ENCODE assay signal across 25 cellular contexts in genomic region chr10:12459338-12459737, GRCh38.
DNase-seq lines count a peak whose midpoint lies in the region; ATAC-seq, FAIRE-seq and TF ChIP-seq lines count a peak whose summit lies in the region.
"Had no signal": no experiment of that assay in that cellular context is flagged by ENCODE, and none has a peak within 500 bp of the region (broad histone marks: within the 10 kb centered on the region; RNA-seq: fewer than 3 reads in every experiment).

No MANE protein-coding gene starts in this region.

- peak overlapping the region; percentile 20 to 54 (median 46) for H3K27ac Mint-ChIP-seq in nephron
- H3K27ac Mint-ChIP-seq: H9 had no signal

- H3K4me3 ChIP-seq in A673 (ENCODE audit: low read depth, low read length, poor library complexity, severe bottlenecking) (no peak overlapping the region), adipocyte (ENCODE audit: low read length) (peak overlapping the region; percentile 70), choroid plexus epithelial cell (ENCODE audit: low read depth, low read length) (no peak overlapping the region), mucosa of descending colon (no peak overlapping the region), pancreas (no peak overlapping the region)
- H3K4me3 ChIP-seq: GM23338, SJSA1 had no signal

- H3K9ac ChIP-seq in adipocyte (ENCODE audit: low read length) = peak overlapping the region; percentile 20

- H3K27me3 Mint-ChIP-seq in nephron (ENCODE audit: low read depth) = no peaks in the 10 kb centered on the region
- H3K27me3 Mint-ChIP-seq: CD4-positive, alpha-beta memory T cell had no signal

- H3K4me1 ChIP-seq in A673 (ENCODE audit: insufficient read depth, low read length, poor library complexity, severe bottlenecking) = peaks cover 24% of the 10 kb centered on the region
- peaks cover 29% of the 10 kb centered on the region for H3K4me1 ChIP-seq in adipocyte (ENCODE audit: control insufficient read depth, insufficient read depth, low read length)
- peaks cover 22% of the 10 kb centered on the region for H3K4me1 ChIP-seq in mucosa of descending colon (ENCODE audit: low read depth)
- H3K4me1 ChIP-seq in pancreas = peaks cover 3 to 12% (median 8%) of the 10 kb centered on the region in 3 donors
- H3K4me1 ChIP-seq: SJSA1 had no signal

- H3K4me1 Mint-ChIP-seq in nephron = peaks cover 20% of the 10 kb centered on the region

- H3K27me3 ChIP-seq in A673 (replicated peaks; ENCODE audit: insufficient read depth, low read depth, low read length, poor library complexity) (no peaks in the 10 kb centered on the region), adipocyte (replicated peaks; ENCODE audit: control insufficient read depth, insufficient read depth, low read length) (no peaks in the 10 kb centered on the region), pancreas (no peaks in the 10 kb centered on the region)
- H3K27me3 ChIP-seq: SJSA1 had no signal

- POLR2A ChIA-PET in A673 (lab: Charles Lee; ENCODE audit: low non-redundant PET) = interaction anchor here (0.7 kb wide), 1 partner anchor 64 kb away, joined by 6 read pairs; no protein-coding TSS in a partner anchor

- peak overlapping the region in 2 of 3 experiments; percentile 51 to 69 for H3K4me3 Mint-ChIP-seq in nephron
- H3K4me3 Mint-ChIP-seq: CD4-positive, alpha-beta memory T cell; GM23338; H9 had no signal

- intact Hi-C loops in A673 (cut with micrococcal nuclease; ENCODE audit: unreplicated experiment) (no loop called here), mucosa of descending colon (cut with DNase I, micrococcal nuclease) (no loop called here), pancreas (cut with DNase I) (no loop called here)

- CTCF ChIA-PET in A673 (lab: Charles Lee) = no interaction called here

- FAIRE-seq in pancreas (lab: Jason Lieb, UNC) = no peak

- H3K9me3 Mint-ChIP-seq in nephron = no peaks in the 10 kb centered on the region
- H3K9me3 Mint-ChIP-seq: CD4-positive, alpha-beta memory T cell; GM23338; H9 had no signal

- H3K27ac ChIP-seq in A673 (ENCODE audit: low read depth, low read length, poor library complexity, severe bottlenecking) (peak overlapping the region; percentile 0), pancreas (no peak overlapping the region)
- H3K27ac ChIP-seq: SJSA1 had no signal

- no TSS peak for BruUV-seq in A673 (replicated peaks; lab: Mats Ljungman, UMichigan)

- TF ChIP-seq CTCF in A673 (conservative IDR thresholded peaks at IDR 0.05; ENCODE audit: low read depth, low read length) (no peak), choroid plexus epithelial cell (conservative IDR thresholded peaks at IDR 0.05; ENCODE audit: low read depth, low read length) (no peak), nephron (IDR thresholded peaks at IDR 0.05; ENCODE audit: unreplicated experiment in 3 of 3) (no peak), mucosa of descending colon (IDR thresholded peaks at IDR 0.05) (no peak), pancreas (IDR thresholded peaks at IDR 0.05) (no peak)

- no peaks in the 10 kb centered on the region for H3K36me3 ChIP-seq in A673 (ENCODE audit: insufficient read depth, low read length, poor library complexity, severe bottlenecking)
- H3K36me3 ChIP-seq in adipocyte (ENCODE audit: control insufficient read depth, insufficient read depth, low read length, severe bottlenecking) = no peaks in the 10 kb centered on the region
- H3K36me3 ChIP-seq in mucosa of descending colon (ENCODE audit: low read depth) = no peaks in the 10 kb centered on the region
- no peaks in the 10 kb centered on the region for H3K36me3 ChIP-seq in pancreas
- H3K36me3 ChIP-seq: SJSA1 had no signal

- no peak for ATAC-seq in mucosa of descending colon
- no peak for ATAC-seq in stimulated activated naive CD8-positive, alpha-beta T cell treated with anti-CD3 and anti-CD28 coated beads, Interleukin-15, Interleukin-2, amounts not matched to agents 100 U/mL and 50 U/mL, for 24 hours
- ATAC-seq in pancreas = no peak
- ATAC-seq: GM23338 had no signal

- H3K9me3 ChIP-seq in A673 (ENCODE audit: low read depth, low read length, poor library complexity, severe bottlenecking) = no peaks in the 10 kb centered on the region
- no peaks in the 10 kb centered on the region for H3K9me3 ChIP-seq in adipocyte (ENCODE audit: control insufficient read depth, low read length)
- no peaks in the 10 kb centered on the region for H3K9me3 ChIP-seq in mucosa of descending colon
- no peaks in the 10 kb centered on the region for H3K9me3 ChIP-seq in pancreas
- H3K9me3 ChIP-seq: SJSA1 had no signal

- WGBS in pancreas, 2 donors = 68 to 70% methylated on average over 4 of the region's 4 CpGs

- DNase-seq in A673 (ENCODE audit: low spot score) (no peak), adipocyte (ENCODE audit: low read depth) (no peak), choroid plexus epithelial cell (ENCODE audit: low read depth) (peak; percentile 13), mucosa of descending colon (no peak), pancreas (no peak), middle frontal gyrus (ENCODE audit: extremely low spot score, low spot score) (no peak)
- no peak for DNase-seq in stimulated activated naive CD8-positive, alpha-beta T cell treated with anti-CD3 and anti-CD28 coated beads, Interleukin-15, Interleukin-2, amounts not matched to agents 100 U/mL and 50 U/mL, for 24 hours
- DNase-seq: 8988T; C1 segment of cervical spinal cord; CD4-positive, alpha-beta memory T cell; COR-L47; DMS53; H9; Karpas-422; NCI-H1092; NCI-H1417 treated with DMSO at 0.1 percent for 48 hours; NCI-H1694 treated with DMSO at 0.1 percent for 48 hours; NCI-H2081; NCI-H2227 treated with DMSO at 0.1 percent for 48 hours; NCI-H526 treated with DMSO at 0.1 percent for 48 hours; Right ventricle myocardium superior; RPMI8226 had no signal

- no peaks in the 10 kb centered on the region for H3K36me3 Mint-ChIP-seq in nephron (ENCODE audit: low read depth)
